15 cellular contexts compared by ENCODE assay signal in the genomic region with DNA sequence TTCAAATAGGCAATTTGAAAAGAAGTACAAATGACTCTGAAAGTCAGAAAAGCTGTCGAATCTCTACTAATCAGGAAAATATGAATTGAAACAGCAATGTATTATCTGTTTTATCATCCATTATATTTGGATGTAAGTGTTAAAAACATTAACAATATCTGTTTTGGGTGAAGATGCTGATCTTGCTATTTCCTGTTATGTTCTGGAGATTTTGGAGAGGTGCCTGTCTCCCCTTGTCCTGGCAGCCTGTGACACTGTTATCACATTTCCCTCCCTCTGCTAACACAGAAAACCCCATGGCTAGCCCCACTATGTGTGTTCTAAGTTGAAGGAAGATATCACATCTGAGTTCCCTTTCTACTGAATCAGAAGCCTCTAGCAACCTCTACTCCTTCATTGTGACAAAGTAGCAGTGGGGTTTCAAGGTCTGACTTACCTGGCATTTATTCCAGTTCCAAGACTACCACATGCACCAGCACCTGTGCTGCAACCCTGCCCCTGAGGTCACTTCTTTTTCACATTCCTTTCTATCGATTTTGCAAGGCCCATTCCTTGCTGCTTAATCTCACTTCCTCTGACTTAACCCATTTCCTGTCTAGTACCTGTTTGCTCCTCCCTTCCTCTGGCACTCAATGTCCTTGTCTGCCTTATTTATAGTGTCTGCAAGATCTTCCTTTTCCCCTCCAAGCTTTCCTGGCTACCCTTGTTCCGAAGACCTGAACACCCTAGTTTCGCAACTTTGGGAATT.
A peak's percentile ranks its signal among the peaks of the same experiment; 100 is the strongest.
DNase-seq lines count a peak whose midpoint lies in the region; ATAC-seq, FAIRE-seq and TF ChIP-seq lines count a peak whose summit lies in the region.
"Had no signal": no experiment of that assay in that cellular context is flagged by ENCODE, and none has a peak within 500 bp of the region (broad histone marks: within the 10 kb centered on the region; RNA-seq: fewer than 3 reads in every experiment).

No MANE protein-coding gene starts in this region.

- peaks cover 25% of the 10 kb centered on the region for H3K4me1 Mint-ChIP-seq in astrocyte (ENCODE audit: low read depth, unreplicated experiment)
- peaks cover 40% of the 10 kb centered on the region for H3K4me1 Mint-ChIP-seq in HFFc6 (ENCODE audit: low read depth)
- peaks cover 5% of the 10 kb centered on the region for H3K4me1 Mint-ChIP-seq in activated CD4-positive, alpha-beta T cell treated with anti-CD3 and anti-CD28 coated beads, Interleukin-2, amount 10 ng/mL, durations not matched to agents 24 days and 14 days

- TF ChIP-seq EP300 in A549 (IDR thresholded peaks at IDR 0.05) = no peak

- peaks cover 7% of the 10 kb centered on the region for H3K9me3 Mint-ChIP-seq in astrocyte (ENCODE audit: unreplicated experiment)
- no peaks in the 10 kb centered on the region for H3K9me3 Mint-ChIP-seq in HFFc6
- H3K9me3 Mint-ChIP-seq in activated CD4-positive, alpha-beta T cell treated with anti-CD3 and anti-CD28 coated beads, Interleukin-2, amount 10 ng/mL, durations not matched to agents 24 days and 14 days = no peaks in the 10 kb centered on the region

- H3K4me3 Mint-ChIP-seq in astrocyte (ENCODE audit: unreplicated experiment) (no peak overlapping the region), HFFc6 (no peak overlapping the region)
- H3K4me3 Mint-ChIP-seq in activated CD4-positive, alpha-beta T cell treated with anti-CD3 and anti-CD28 coated beads, Interleukin-2, amount 10 ng/mL, durations not matched to agents 24 days and 14 days = no peak overlapping the region
- H3K4me3 Mint-ChIP-seq: natural killer cell treated with Interleukin-12 subunit alpha and Interleukin-12 subunit beta and Interleukin-15 and Interleukin-18, amount 100 ng/mL, for 72 hours; type B pancreatic cell had no signal

- no peak for TF ChIP-seq CTCF in A549 (IDR thresholded peaks at IDR 0.05)
- no peak for TF ChIP-seq CTCF in astrocyte (IDR thresholded peaks at IDR 0.05; ENCODE audit: insufficient read depth, low read depth, low read length)
- no peak for TF ChIP-seq CTCF in HFFc6 (IDR thresholded peaks at IDR 0.05)

- no peak for TF ChIP-seq RAD21 in A549 (conservative IDR thresholded peaks at IDR 0.05 in 1 of 2, IDR thresholded peaks at IDR 0.05 in 1 of 2)

- H3K4me2 ChIP-seq in A549 (no peak overlapping the region), astrocyte (ENCODE audit: low read length) (no peak overlapping the region)
- H3K4me2 ChIP-seq: smooth muscle cell had no signal

- H3K4me1 ChIP-seq in A549 = no peaks in the 10 kb centered on the region
- peaks cover 5% of the 10 kb centered on the region for H3K4me1 ChIP-seq in astrocyte (ENCODE audit: insufficient read depth, low read length)

- H3K9me3 ChIP-seq in A549 (no peaks in the 10 kb centered on the region), astrocyte (ENCODE audit: insufficient read depth, low read depth, low read length) (no peaks in the 10 kb centered on the region)

- H3K27ac ChIP-seq in A549 (no peak overlapping the region), astrocyte (ENCODE audit: low read depth, low read length) (no peak overlapping the region)
- H3K27ac ChIP-seq: SK-N-MC had no signal

- no peaks in the 10 kb centered on the region for H3K36me3 ChIP-seq in astrocyte (ENCODE audit: insufficient read depth, low read length)

- H3K27me3 Mint-ChIP-seq in astrocyte (ENCODE audit: low read depth, unreplicated experiment) (no peaks in the 10 kb centered on the region), HFFc6 (ENCODE audit: insufficient read depth) (no peaks in the 10 kb centered on the region)
- H3K27me3 Mint-ChIP-seq in activated CD4-positive, alpha-beta T cell treated with anti-CD3 and anti-CD28 coated beads, Interleukin-2, amount 10 ng/mL, durations not matched to agents 24 days and 14 days = no peaks in the 10 kb centered on the region
- H3K27me3 Mint-ChIP-seq: natural killer cell treated with Interleukin-12 subunit alpha and Interleukin-12 subunit beta and Interleukin-15 and Interleukin-18, amount 100 ng/mL, for 72 hours had no signal

- intact Hi-C loops in activated CD4-positive, alpha-beta T cell treated with anti-CD3 and anti-CD28 coated beads, Interleukin-2, amount 10 ng/mL, durations not matched to agents 24 days and 14 days (cut with micrococcal nuclease) = no loop called here

- CTCF ChIA-PET in A549 (lab: Yijun Ruan, JAX) = no interaction called here

- no peak overlapping the region for H2AFZ ChIP-seq in astrocyte (ENCODE audit: low read depth, low read length)

- POLR2A ChIA-PET in A549 (lab: Yijun Ruan, JAX) = no interaction called here

- H3K27ac Mint-ChIP-seq in astrocyte (ENCODE audit: unreplicated experiment) (peak overlapping the region; percentile 9), HFFc6 (no peak overlapping the region)
- H3K27ac Mint-ChIP-seq in activated CD4-positive, alpha-beta T cell treated with anti-CD3 and anti-CD28 coated beads, Interleukin-2, amount 10 ng/mL, durations not matched to agents 24 days and 14 days = no peak overlapping the region
- H3K27ac Mint-ChIP-seq: natural killer cell treated with Interleukin-12 subunit alpha and Interleukin-12 subunit beta and Interleukin-15 and Interleukin-18, amount 100 ng/mL, for 72 hours; type B pancreatic cell had no signal

- no peak for FAIRE-seq in A549 (lab: Jason Lieb, UNC)
- FAIRE-seq in astrocyte (lab: Jason Lieb, UNC) = peak; percentile 41
- FAIRE-seq: kidney had no signal

- H3K4me3 ChIP-seq in A549 = no peak overlapping the region
- H3K4me3 ChIP-seq in astrocyte (ENCODE audit: insufficient read depth, low read depth, low read length) = no peak overlapping the region
- H3K4me3 ChIP-seq: SK-N-MC, smooth muscle cell had no signal

- no peaks in the 10 kb centered on the region for H3K79me2 ChIP-seq in astrocyte (ENCODE audit: insufficient read depth, low read length)

- WGBS in A549 (ENCODE audit: missing lambda C conversion rate) = 35% methylated on average over 4 of the region's 4 CpGs

- no peak for ATAC-seq in A549
- ATAC-seq in GM19467 (IDR thresholded peaks at IDR 0.05; ENCODE audit: unreplicated experiment) = peak; percentile 43
- peak; percentile 57 for ATAC-seq in HG03469 (IDR thresholded peaks at IDR 0.05; ENCODE audit: unreplicated experiment)
- ATAC-seq: natural killer cell treated with Interleukin-12 subunit alpha and Interleukin-12 subunit beta and Interleukin-15 and Interleukin-18, amount 100 ng/mL, for 72 hours had no signal

- H3K36me3 Mint-ChIP-seq in astrocyte (ENCODE audit: low read depth, unreplicated experiment) (no peaks in the 10 kb centered on the region), HFFc6 (ENCODE audit: low read depth) (peaks cover 6% of the 10 kb centered on the region; the same call in 1 of the 2 replicates)
- H3K36me3 Mint-ChIP-seq in activated CD4-positive, alpha-beta T cell treated with anti-CD3 and anti-CD28 coated beads, Interleukin-2, amount 10 ng/mL, durations not matched to agents 24 days and 14 days (ENCODE audit: low read depth) = no peaks in the 10 kb centered on the region
- H3K36me3 Mint-ChIP-seq: natural killer cell treated with Interleukin-12 subunit alpha and Interleukin-12 subunit beta and Interleukin-15 and Interleukin-18, amount 100 ng/mL, for 72 hours; type B pancreatic cell had no signal

- H4K20me1 ChIP-seq in astrocyte (ENCODE audit: insufficient read depth, low read length) = no peaks in the 10 kb centered on the region

- TF ChIP-seq POLR2A in A549 (IDR thresholded peaks at IDR 0.05; ENCODE audit: low read length) = no peak

- DNase-seq in A549 (ENCODE audit: low read depth in 1 of 2, low spot score in 1 of 2) (no peak), astrocyte (ENCODE audit: low read depth) (no peak), ureter (ENCODE audit: low spot score) (no peak), HFFc6 (no peak)
- DNase-seq in activated effector memory CD4-positive, alpha-beta T cell treated with anti-CD3 and anti-CD28 coated beads, Interleukin-2, amount 50 U/mL, for 16 hours = no peak
- DNase-seq in activated CD4-positive, alpha-beta T cell treated with anti-CD3 and anti-CD28 coated beads, Interleukin-2, amount 10 ng/mL, durations not matched to agents 24 days and 14 days = no peak
- DNase-seq: kidney, NCI-H1417 treated with DMSO at 0.1 percent for 48 hours, NCI-H82 had no signal

- no peak overlapping the region for H3K9ac ChIP-seq in astrocyte (ENCODE audit: low read length)

- H3K27me3 ChIP-seq in astrocyte (ENCODE audit: insufficient read depth, low read length) = no peaks in the 10 kb centered on the region

TF ChIP-seq in A549, 52 proteins besides CTCF, POLR2A, EP300 and RAD21:
- TF ChIP-seq MAFK (IDR thresholded peaks at IDR 0.05; ENCODE audit: partially characterized antibody) = peak; percentile 66
- TF ChIP-seq POLR2AphosphoS2 (conservative IDR thresholded peaks at IDR 0.05; ENCODE audit: low read length) = no peak
- TF ChIP-seq, protein P1, sequence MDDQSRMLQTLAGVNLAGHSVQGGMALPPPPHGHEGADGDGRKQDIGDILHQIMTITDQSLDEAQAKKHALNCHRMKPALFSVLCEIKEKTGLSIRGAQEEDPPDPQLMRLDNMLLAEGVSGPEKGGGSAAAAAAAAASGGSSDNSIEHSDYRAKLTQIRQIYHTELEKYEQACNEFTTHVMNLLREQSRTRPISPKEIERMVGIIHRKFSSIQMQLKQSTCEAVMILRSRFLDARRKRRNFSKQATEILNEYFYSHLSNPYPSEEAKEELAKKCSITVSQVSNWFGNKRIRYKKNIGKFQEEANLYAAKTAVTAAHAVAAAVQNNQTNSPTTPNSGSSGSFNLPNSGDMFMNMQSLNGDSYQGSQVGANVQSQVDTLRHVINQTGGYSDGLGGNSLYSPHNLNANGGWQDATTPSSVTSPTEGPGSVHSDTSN (IDR thresholded peaks at IDR 0.05) = no peak
- TF ChIP-seq FOXS1 (CRISPR knock-in tag; IDR thresholded peaks at IDR 0.05) = no peak

Comparison
In these comparisons a context has a peak if more than half of its experiments do, and no peak if none do; other contexts are left out.
1. ATAC-seq: peak in GM19467 (single experiment) and HG03469 (single experiment); none in A549 (0 of 2).